ENCODE assay signal across 33 cellular contexts in genomic region chr5:54831233-54831632, GRCh38.
"Had no signal": no experiment of that assay in that cellular context is flagged by ENCODE, and none has a peak within 500 bp of the region (broad histone marks: within the 10 kb centered on the region; RNA-seq: fewer than 3 reads in every experiment).

No MANE protein-coding gene starts in this region.

- H3K27me3 ChIP-seq: adrenal gland, body of pancreas, breast epithelium, MG63, Peyer's patch had no signal

- DNase-seq: activated CD4-positive, alpha-beta T cell treated with anti-CD3 and anti-CD28 coated beads, Interleukin-2, amount 10 ng/mL, durations not matched to agents 24 days and 14 days; activated CD4-positive, alpha-beta T cell treated with anti-CD3 and anti-CD28 coated beads, Interleukin-2, amount 50 U/mL, for 4 hours; activated CD8-positive, alpha-beta T cell treated with anti-CD3 and anti-CD28 coated beads for 36 hours; activated gamma-delta T cell; activated naive CD4-positive, alpha-beta T cell treated with Interleukin-2 at 50 U/mL for 16 hours; activated T-cell treated with anti-CD3 and anti-CD28 coated beads, Interleukin-2, amount 50 U/mL, for 1 hour; activated T-cell treated with anti-CD3 and anti-CD28 coated beads, Interleukin-2, amount 50 U/mL, for 72 hours; adrenal gland; body of pancreas; Kasumi-1; KG1; MG63; NCI-H1048; NCI-H1105 treated with DMSO at 0.1 percent for 48 hours; NCI-H1436; NCI-H1694 treated with DMSO at 0.1 percent for 48 hours; NCI-H2029 treated with DMSO at 0.1 percent for 48 hours; NCI-H2107; NCI-H2171; NCI-H510A; NCI-H526; NCI-H748 treated with DMSO at 0.1 percent for 48 hours; NK-92 treated with Interleukin-12 subunit alpha and Interleukin-12 subunit beta, amount 100 ng/mL, for 24 hours; PC-3; Peyer's patch; RPMI8226 had no signal

- H3K9me3 ChIP-seq: adrenal gland, body of pancreas, MG63, Peyer's patch had no signal

- ATAC-seq: activated CD8-positive, alpha-beta T cell treated with anti-CD3 and anti-CD28 coated beads for 36 hours; activated naive CD4-positive, alpha-beta T cell treated with anti-CD3 and anti-CD28 coated beads, Interleukin-2, amount 50 U/mL, for 72 hours; activated T-cell treated with anti-CD3 and anti-CD28 coated beads, Interleukin-2, amount 50 U/mL, for 72 hours; activated T-helper 17 cell treated with anti-CD3 and anti-CD28 coated beads, Interleukin-2, amount 50 U/mL, for 72 hours; body of pancreas; PC-3 had no signal

- H3K4me3 Mint-ChIP-seq: activated CD4-positive, alpha-beta T cell treated with anti-CD3 and anti-CD28 coated beads, Interleukin-2, amount 10 ng/mL, durations not matched to agents 24 days and 14 days; activated CD8-positive, alpha-beta T cell treated with anti-CD3 and anti-CD28 coated beads for 36 hours; activated T-cell treated with anti-CD3 and anti-CD28 coated beads, Interleukin-2, amount 50 U/mL, for 72 hours; activated T-helper 17 cell treated with anti-CD3 and anti-CD28 coated beads, Interleukin-2, amount 50 U/mL, for 72 hours; T-helper 1 cell treated with Interleukin-12 subunit alpha and Interleukin-12 subunit beta and Interleukin-4 antibody, amounts not matched to agents 30 μg/mL and 1 μg/mL, for 36 hours; T-helper 2 cell treated with Interferon-gamma antibody and Interleukin-4, amounts not matched to agents 5 μg/mL and 100 μg/mL, for 36 hours had no signal

- FAIRE-seq: astrocyte, TTC549 had no signal

- H3K4me1 ChIP-seq: adrenal gland, body of pancreas, breast epithelium, Peyer's patch had no signal

- H3K36me3 Mint-ChIP-seq: activated naive CD4-positive, alpha-beta T cell treated with anti-CD3 and anti-CD28 coated beads, Interleukin-2, amount 50 U/mL, for 72 hours had no signal

- H3K9me3 Mint-ChIP-seq: activated CD8-positive, alpha-beta T cell treated with anti-CD3 and anti-CD28 coated beads for 36 hours; activated naive CD4-positive, alpha-beta T cell treated with anti-CD3 and anti-CD28 coated beads, Interleukin-2, amount 50 U/mL, for 72 hours; activated T-cell treated with anti-CD3 and anti-CD28 coated beads, Interleukin-2, amount 50 U/mL, for 72 hours; activated T-helper 17 cell treated with anti-CD3 and anti-CD28 coated beads, Interleukin-2, amount 50 U/mL, for 72 hours; T-helper 1 cell treated with Interleukin-12 subunit alpha and Interleukin-12 subunit beta and Interleukin-4 antibody, amounts not matched to agents 30 μg/mL and 1 μg/mL, for 36 hours; T-helper 2 cell treated with Interferon-gamma antibody and Interleukin-4, amounts not matched to agents 5 μg/mL and 100 μg/mL, for 36 hours had no signal

- H3K4me3 ChIP-seq: adrenal gland, body of pancreas, breast epithelium, MG63, Peyer's patch had no signal

- H3K27me3 Mint-ChIP-seq: activated CD8-positive, alpha-beta T cell treated with anti-CD3 and anti-CD28 coated beads for 36 hours; activated T-helper 17 cell treated with anti-CD3 and anti-CD28 coated beads, Interleukin-2, amount 50 U/mL, for 72 hours had no signal

- H3K36me3 ChIP-seq: adrenal gland, breast epithelium, MG63, Peyer's patch had no signal

- H3K27ac Mint-ChIP-seq: activated CD4-positive, alpha-beta T cell treated with anti-CD3 and anti-CD28 coated beads, Interleukin-2, amount 10 ng/mL, durations not matched to agents 24 days and 14 days; activated CD8-positive, alpha-beta T cell treated with anti-CD3 and anti-CD28 coated beads for 36 hours; activated naive CD4-positive, alpha-beta T cell treated with anti-CD3 and anti-CD28 coated beads, Interleukin-2, amount 50 U/mL, for 72 hours; activated T-cell treated with anti-CD3 and anti-CD28 coated beads, Interleukin-2, amount 50 U/mL, for 72 hours; activated T-helper 17 cell treated with anti-CD3 and anti-CD28 coated beads, Interleukin-2, amount 50 U/mL, for 72 hours; T-helper 1 cell treated with Interleukin-12 subunit alpha and Interleukin-12 subunit beta and Interleukin-4 antibody, amounts not matched to agents 30 μg/mL and 1 μg/mL, for 36 hours; T-helper 2 cell treated with Interferon-gamma antibody and Interleukin-4, amounts not matched to agents 5 μg/mL and 100 μg/mL, for 36 hours had no signal

- H3K27ac ChIP-seq: adrenal gland, body of pancreas, breast epithelium, Peyer's patch had no signal
